In genomic region chr18:3460823-3461398, GRCh38 we compare ENCODE assay signal across 3 cellular contexts.
A peak's percentile ranks its signal among the peaks of the same experiment; 100 is the strongest.
TF ChIP-seq lines count a peak whose summit lies in the region.

No MANE protein-coding gene starts in this region.

TF ChIP-seq in HCT116, 20 proteins besides CTCF, POLR2A, EP300 and RAD21:
- TF ChIP-seq CBX3 (IDR thresholded peaks at IDR 0.05; ENCODE audit: low read depth), result 0 out of 2 replicates have a peak, but pooled peaks have one; percentile 23
- 0 out of 2 replicates have a peak, but pooled peaks have one; percentile 5 for TF ChIP-seq JUND (IDR thresholded peaks at IDR 0.05)
- TF ChIP-seq YY1 (IDR thresholded peaks at IDR 0.05; ENCODE audit: extremely low read depth, insufficient replicate concordance, low read depth, low read length), result no peak
- TF ChIP-seq POLR2AphosphoS5 (IDR thresholded peaks at IDR 0.05; ENCODE audit: low read depth, low read length), result no peak; the same call in 1 of the 2 replicates

TF ChIP-seq in GM12878, 131 proteins besides CTCF, POLR2A, EP300 and RAD21:
- TF ChIP-seq, protein P1, sequence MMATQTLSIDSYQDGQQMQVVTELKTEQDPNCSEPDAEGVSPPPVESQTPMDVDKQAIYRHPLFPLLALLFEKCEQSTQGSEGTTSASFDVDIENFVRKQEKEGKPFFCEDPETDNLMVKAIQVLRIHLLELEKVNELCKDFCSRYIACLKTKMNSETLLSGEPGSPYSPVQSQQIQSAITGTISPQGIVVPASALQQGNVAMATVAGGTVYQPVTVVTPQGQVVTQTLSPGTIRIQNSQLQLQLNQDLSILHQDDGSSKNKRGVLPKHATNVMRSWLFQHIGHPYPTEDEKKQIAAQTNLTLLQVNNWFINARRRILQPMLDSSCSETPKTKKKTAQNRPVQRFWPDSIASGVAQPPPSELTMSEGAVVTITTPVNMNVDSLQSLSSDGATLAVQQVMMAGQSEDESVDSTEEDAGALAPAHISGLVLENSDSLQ (IDR thresholded peaks at IDR 0.05), result peak; percentile 53; the same call in 1 of the 2 replicates
- TF ChIP-seq, protein P2, sequence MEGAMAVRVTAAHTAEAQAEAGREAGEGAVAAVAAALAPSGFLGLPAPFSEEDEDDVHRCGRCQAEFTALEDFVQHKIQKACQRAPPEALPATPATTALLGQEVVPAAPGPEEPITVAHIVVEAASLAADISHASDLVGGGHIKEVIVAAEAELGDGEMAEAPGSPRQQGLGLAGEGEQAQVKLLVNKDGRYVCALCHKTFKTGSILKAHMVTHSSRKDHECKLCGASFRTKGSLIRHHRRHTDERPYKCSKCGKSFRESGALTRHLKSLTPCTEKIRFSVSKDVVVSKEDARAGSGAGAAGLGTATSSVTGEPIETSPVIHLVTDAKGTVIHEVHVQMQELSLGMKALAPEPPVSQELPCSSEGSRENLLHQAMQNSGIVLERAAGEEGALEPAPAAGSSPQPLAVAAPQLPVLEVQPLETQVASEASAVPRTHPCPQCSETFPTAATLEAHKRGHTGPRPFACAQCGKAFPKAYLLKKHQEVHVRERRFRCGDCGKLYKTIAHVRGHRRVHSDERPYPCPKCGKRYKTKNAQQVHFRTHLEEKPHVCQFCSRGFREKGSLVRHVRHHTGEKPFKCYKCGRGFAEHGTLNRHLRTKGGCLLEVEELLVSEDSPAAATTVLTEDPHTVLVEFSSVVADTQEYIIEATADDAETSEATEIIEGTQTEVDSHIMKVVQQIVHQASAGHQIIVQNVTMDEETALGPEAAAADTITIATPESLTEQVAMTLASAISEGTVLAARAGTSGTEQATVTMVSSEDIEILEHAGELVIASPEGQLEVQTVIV (IDR thresholded peaks at IDR 0.05; ENCODE audit: borderline replicate concordance, partially characterized antibody), result no peak
- TF ChIP-seq RFX5 (IDR thresholded peaks at IDR 0.05; ENCODE audit: low read depth, low read length) (no peak), EZH2 (IDR thresholded peaks at IDR 0.05; ENCODE audit: borderline replicate concordance, control insufficient read depth, low read depth, low read length) (no peak), CBX5 (IDR thresholded peaks at IDR 0.05; ENCODE audit: low read depth) (peak; percentile 82; the same call in 1 of the 2 replicates)

TF ChIP-seq in neural cell, 6 proteins besides CTCF, POLR2A, EP300 and RAD21:
- TF ChIP-seq, protein P3, sequence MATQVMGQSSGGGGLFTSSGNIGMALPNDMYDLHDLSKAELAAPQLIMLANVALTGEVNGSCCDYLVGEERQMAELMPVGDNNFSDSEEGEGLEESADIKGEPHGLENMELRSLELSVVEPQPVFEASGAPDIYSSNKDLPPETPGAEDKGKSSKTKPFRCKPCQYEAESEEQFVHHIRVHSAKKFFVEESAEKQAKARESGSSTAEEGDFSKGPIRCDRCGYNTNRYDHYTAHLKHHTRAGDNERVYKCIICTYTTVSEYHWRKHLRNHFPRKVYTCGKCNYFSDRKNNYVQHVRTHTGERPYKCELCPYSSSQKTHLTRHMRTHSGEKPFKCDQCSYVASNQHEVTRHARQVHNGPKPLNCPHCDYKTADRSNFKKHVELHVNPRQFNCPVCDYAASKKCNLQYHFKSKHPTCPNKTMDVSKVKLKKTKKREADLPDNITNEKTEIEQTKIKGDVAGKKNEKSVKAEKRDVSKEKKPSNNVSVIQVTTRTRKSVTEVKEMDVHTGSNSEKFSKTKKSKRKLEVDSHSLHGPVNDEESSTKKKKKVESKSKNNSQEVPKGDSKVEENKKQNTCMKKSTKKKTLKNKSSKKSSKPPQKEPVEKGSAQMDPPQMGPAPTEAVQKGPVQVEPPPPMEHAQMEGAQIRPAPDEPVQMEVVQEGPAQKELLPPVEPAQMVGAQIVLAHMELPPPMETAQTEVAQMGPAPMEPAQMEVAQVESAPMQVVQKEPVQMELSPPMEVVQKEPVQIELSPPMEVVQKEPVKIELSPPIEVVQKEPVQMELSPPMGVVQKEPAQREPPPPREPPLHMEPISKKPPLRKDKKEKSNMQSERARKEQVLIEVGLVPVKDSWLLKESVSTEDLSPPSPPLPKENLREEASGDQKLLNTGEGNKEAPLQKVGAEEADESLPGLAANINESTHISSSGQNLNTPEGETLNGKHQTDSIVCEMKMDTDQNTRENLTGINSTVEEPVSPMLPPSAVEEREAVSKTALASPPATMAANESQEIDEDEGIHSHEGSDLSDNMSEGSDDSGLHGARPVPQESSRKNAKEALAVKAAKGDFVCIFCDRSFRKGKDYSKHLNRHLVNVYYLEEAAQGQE (IDR thresholded peaks at IDR 0.05; ENCODE audit: borderline replicate concordance), result no peak
- TF ChIP-seq MXI1 (conservative IDR thresholded peaks at IDR 0.05; ENCODE audit: poor library complexity, severe bottlenecking), result no peak
- TF ChIP-seq EZH2 (IDR thresholded peaks at IDR 0.05; ENCODE audit: borderline replicate concordance, insufficient read depth, low read length, poor library complexity, severe bottlenecking), result no peak
TF ChIP-seq in neural cell: peak in this region for 0.
